ENCODE assay signal across 1 cellular context in genomic region chr11:45847908-45848316, GRCh38.
TF ChIP-seq lines count a peak whose summit lies in the region.

No MANE protein-coding gene starts in this region.

TF ChIP-seq in K562, 482 proteins besides CTCF, POLR2A, EP300 and RAD21 (continued from another document):
- TF ChIP-seq GTF2F1 (IDR thresholded peaks at IDR 0.05; ENCODE audit: low read depth, low read length) (peak; percentile 74; the same call in 1 of the 2 replicates), NR0B1 (IDR thresholded peaks at IDR 0.05; ENCODE audit: partially characterized antibody) (no peak), EGR1 (conservative IDR thresholded peaks at IDR 0.05) (peak; percentile 20; the same call in 1 of the 2 replicates), SUPT5H (IDR thresholded peaks at IDR 0.05) (0 out of 2 replicates have a peak, but pooled peaks have one; percentile 58), SIN3A (IDR thresholded peaks at IDR 0.05; ENCODE audit: borderline replicate concordance in 2 of 2, control insufficient read depth in 1 of 2, low read depth in 2 of 2, low read length in 2 of 2) (peak in 1 of 2 experiments; percentile 54; a peak in 2 of 4 replicates), ZNF224 (CRISPR knock-in tag; IDR thresholded peaks at IDR 0.05) (no peak), PKNOX1 (IDR thresholded peaks at IDR 0.05) (peak; percentile 53), SMARCE1 (IDR thresholded peaks at IDR 0.05) (peak; percentile 43; the same call in 1 of the 2 replicates), DPF2 (IDR thresholded peaks at IDR 0.05) (peak; percentile 44; the same call in 1 of the 2 replicates), TEAD4 (IDR thresholded peaks at IDR 0.05; ENCODE audit: low read length) (0 out of 2 replicates have a peak, but pooled peaks have one; percentile 9), TEAD4 (CRISPR knock-in tag; IDR thresholded peaks at IDR 0.05; ENCODE audit: borderline replicate concordance) (no peak), ETV1 (tag; conservative IDR thresholded peaks at IDR 0.05; ENCODE audit: low read depth) (peak; percentile 35; the same call in 1 of the 2 replicates), HNRNPLL (IDR thresholded peaks at IDR 0.05; ENCODE audit: low read depth, low read length, poor library complexity, severe bottlenecking) (peak; percentile 88), TBP (optimal IDR thresholded peaks at IDR 0.05; ENCODE audit: low read depth, low read length) (peak; percentile 50), HNRNPH1 (optimal IDR thresholded peaks at IDR 0.05; ENCODE audit: low read depth, low read length) (no peak), PML (IDR thresholded peaks at IDR 0.05; ENCODE audit: low read length) (0 out of 2 replicates have a peak, but pooled peaks have one; percentile 4), CREM (IDR thresholded peaks at IDR 0.05; ENCODE audit: low read depth) (peak; percentile 43; the same call in 1 of the 2 replicates), ZNF57 (CRISPR knock-in tag; IDR thresholded peaks at IDR 0.05) (no peak), ARID1B (IDR thresholded peaks at IDR 0.05) (0 out of 2 replicates have a peak, but pooled peaks have one; percentile 23), CBFB (CRISPR knock-in tag; IDR thresholded peaks at IDR 0.05) (0 out of 2 replicates have a peak, but pooled peaks have one; percentile 13), NR3C1 (CRISPR knock-in tag; IDR thresholded peaks at IDR 0.05) (0 out of 2 replicates have a peak, but pooled peaks have one; percentile 2), POLR2AphosphoS5 (IDR thresholded peaks at IDR 0.05; ENCODE audit: control insufficient read depth, insufficient read depth, low read depth, low read length) (peak; percentile 76), RBBP5 (IDR thresholded peaks at IDR 0.05; ENCODE audit: borderline replicate concordance, insufficient read depth, low read length, poor library complexity, severe bottlenecking) (peak; percentile 5), TAF1 (IDR thresholded peaks at IDR 0.05; ENCODE audit: control insufficient read depth, extremely low read depth, insufficient read depth, low read length, severe bottlenecking) (peak; percentile 65), ETS1 (conservative IDR thresholded peaks at IDR 0.05; ENCODE audit: control insufficient read depth, low read depth, low read length) (0 out of 2 replicates have a peak, but pooled peaks have one; percentile 27), UBTF (IDR thresholded peaks at IDR 0.05; ENCODE audit: borderline replicate concordance in 1 of 2, low read depth in 2 of 2, low read length in 2 of 2) (peak; percentile 5 to 83; a peak in 3 of 4 replicates), TAF15 (IDR thresholded peaks at IDR 0.05; ENCODE audit: low read depth, low read length) (no peak), SRF (CRISPR knock-in tag; IDR thresholded peaks at IDR 0.05) (0 out of 4 replicates have a peak, but pooled peaks of 1 of the 2 experiments have one; percentile 35), YY1 (IDR thresholded peaks at IDR 0.05; ENCODE audit: borderline replicate concordance in 1 of 3, control insufficient read depth in 1 of 3, extremely low read depth in 1 of 3, insufficient read depth in 3 of 3, insufficient read length in 1 of 3, insufficient replicate concordance in 2 of 3, low read depth in 1 of 3, low read length in 2 of 3) (peak in 2 of 3 experiments; percentile 21)
- TF ChIP-seq, protein P1, sequence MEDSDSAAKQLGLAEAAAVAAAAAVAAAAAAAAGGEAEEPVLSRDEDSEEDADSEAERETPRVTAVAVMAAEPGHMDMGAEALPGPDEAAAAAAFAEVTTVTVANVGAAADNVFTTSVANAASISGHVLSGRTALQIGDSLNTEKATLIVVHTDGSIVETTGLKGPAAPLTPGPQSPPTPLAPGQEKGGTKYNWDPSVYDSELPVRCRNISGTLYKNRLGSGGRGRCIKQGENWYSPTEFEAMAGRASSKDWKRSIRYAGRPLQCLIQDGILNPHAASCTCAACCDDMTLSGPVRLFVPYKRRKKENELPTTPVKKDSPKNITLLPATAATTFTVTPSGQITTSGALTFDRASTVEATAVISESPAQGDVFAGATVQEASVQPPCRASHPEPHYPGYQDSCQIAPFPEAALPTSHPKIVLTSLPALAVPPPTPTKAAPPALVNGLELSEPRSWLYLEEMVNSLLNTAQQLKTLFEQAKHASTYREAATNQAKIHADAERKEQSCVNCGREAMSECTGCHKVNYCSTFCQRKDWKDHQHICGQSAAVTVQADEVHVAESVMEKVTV (CRISPR knock-in tag; IDR thresholded peaks at IDR 0.05) = no peak
- TF ChIP-seq, protein P2, sequence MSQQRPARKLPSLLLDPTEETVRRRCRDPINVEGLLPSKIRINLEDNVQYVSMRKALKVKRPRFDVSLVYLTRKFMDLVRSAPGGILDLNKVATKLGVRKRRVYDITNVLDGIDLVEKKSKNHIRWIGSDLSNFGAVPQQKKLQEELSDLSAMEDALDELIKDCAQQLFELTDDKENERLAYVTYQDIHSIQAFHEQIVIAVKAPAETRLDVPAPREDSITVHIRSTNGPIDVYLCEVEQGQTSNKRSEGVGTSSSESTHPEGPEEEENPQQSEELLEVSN (IDR thresholded peaks at IDR 0.05; ENCODE audit: borderline replicate concordance in 1 of 2, extremely low read depth in 1 of 2, insufficient read depth in 1 of 2, insufficient read length in 1 of 2, low read depth in 1 of 2, low read length in 1 of 2, poor library complexity in 1 of 2, severe bottlenecking in 1 of 2) = peak in 1 of 2 experiments; percentile 59
